In genomic region chr14:67820428-67820881, GRCh38 we compare ENCODE assay signal across 8 cellular contexts. TPM values are rescaled to one million over a fixed set of nuclear protein-coding genes. Genes with fewer than 3 reads are reported as not detected.
DNase-seq lines count a peak whose midpoint lies in the region; ATAC-seq lines count a peak whose summit lies in the region.

No MANE protein-coding gene starts in this region.

- ATAC-seq in right cardiac atrium (no peak), Right ventricle myocardium superior (ENCODE audit: poor library complexity) (no peak), HG02840 (IDR thresholded peaks at IDR 0.05; ENCODE audit: low FRiP score, unreplicated experiment) (no peak), GM21447 (IDR thresholded peaks at IDR 0.05; ENCODE audit: unreplicated experiment) (no peak)
- no peak for ATAC-seq in naive thymus-derived CD8-positive, alpha-beta T cell

- H3K4me1 Mint-ChIP-seq in naive thymus-derived CD8-positive, alpha-beta T cell = peaks cover 16 to 45% (median 41%) of the 10 kb centered on the region in 4 donors

- no peaks in the 10 kb centered on the region for H3K9me3 ChIP-seq in right cardiac atrium (ENCODE audit: control insufficient read depth, low read length)

- DNase-seq in right cardiac atrium (no peak), Right ventricle myocardium superior (no peak), OCI-M1 (lab: John Stamatoyannopoulos, UW) (peak; percentile 40), dermis blood vessel endothelial cell (peak; percentile 58), iPS-NIHi11 (ENCODE audit: low spot score) (no peak)
- DNase-seq in naive thymus-derived CD8-positive, alpha-beta T cell = peak in 1 of 10 donors; percentile 7

- no peaks in the 10 kb centered on the region for H3K9me3 Mint-ChIP-seq in naive thymus-derived CD8-positive, alpha-beta T cell

- H3K27me3 ChIP-seq in right cardiac atrium (ENCODE audit: control insufficient read depth, insufficient read depth) = no peaks in the 10 kb centered on the region

- peak overlapping the region; percentile 93 to 100 (median 98) for H3K4me3 Mint-ChIP-seq in naive thymus-derived CD8-positive, alpha-beta T cell

- no peak overlapping the region for H3K27ac ChIP-seq in right cardiac atrium (ENCODE audit: low read length)

- no peaks in the 10 kb centered on the region for H3K4me1 ChIP-seq in right cardiac atrium (ENCODE audit: control insufficient read depth, insufficient read depth, low read length)

- intact Hi-C loops in right cardiac atrium (cut with DNase I) (no loop called here), Right ventricle myocardium superior (cut with DNase I) (no loop called here)

- H3K27ac Mint-ChIP-seq in naive thymus-derived CD8-positive, alpha-beta T cell = peak overlapping the region; percentile 15 to 98 (median 96)

- no peaks in the 10 kb centered on the region for H3K27me3 Mint-ChIP-seq in naive thymus-derived CD8-positive, alpha-beta T cell

- peak overlapping the region; percentile 100 for H3K4me3 ChIP-seq in right cardiac atrium (ENCODE audit: low read length)

- peaks cover 0 to 17% (median 0%) of the 10 kb centered on the region in 3 donors for H3K36me3 Mint-ChIP-seq in naive thymus-derived CD8-positive, alpha-beta T cell

- WGBS in right cardiac atrium = 24% methylated on average over 12 of the region's 12 CpGs

- POLR2A ChIA-PET in naive thymus-derived CD8-positive, alpha-beta T cell (lab: Charles Lee) = no interaction called here

RNA-seq across cellular contexts. Expression of gene RAD51B, which starts 0.9 kb away (rescaled TPM):
- total RNA-seq in right cardiac atrium (1 to 10 TPM; 3.3 to 5.3 (median 4.1) TPM), Right ventricle myocardium superior (2.5 TPM), dermis blood vessel endothelial cell (12.1 and 22.8 TPM in 2 replicates)
- 0.88 TPM for polyA plus RNA-seq in right cardiac atrium
- total RNA-seq in naive thymus-derived CD8-positive, alpha-beta T cell = 10 to 100 TPM; 27.6 to 30.0 TPM
- polyA plus RNA-seq in naive thymus-derived CD8-positive, alpha-beta T cell = 10 to 100 TPM; 15.1 to 26.4 (median 18.9) TPM

RNA-seq across cellular contexts. Expression of gene ZFYVE26, which starts 4.1 kb away (rescaled TPM):
- 10 to 100 TPM; 13.3 to 17.0 (median 14.6) TPM for total RNA-seq in right cardiac atrium
- polyA plus RNA-seq in right cardiac atrium = 5.2 TPM
- total RNA-seq in Right ventricle myocardium superior = 13.3 TPM
- 23.7 and 26.7 TPM in 2 replicates for total RNA-seq in dermis blood vessel endothelial cell
- 10 to 100 TPM; 38.1 to 40.5 TPM for total RNA-seq in naive thymus-derived CD8-positive, alpha-beta T cell
- polyA plus RNA-seq in naive thymus-derived CD8-positive, alpha-beta T cell = 1 to 10 TPM; 2.7 to 3.7 (median 3.6) TPM

Comparison
In these comparisons a context has a peak if more than half of its experiments do, and no peak if none do; other contexts are left out.
1. DNase-seq: peak in OCI-M1 (single experiment) and dermis blood vessel endothelial cell (single experiment); none in right cardiac atrium (0 of 3), Right ventricle myocardium superior (single experiment) and iPS-NIHi11 (single experiment).